11 cellular contexts compared by ENCODE assay signal in the genomic region with DNA sequence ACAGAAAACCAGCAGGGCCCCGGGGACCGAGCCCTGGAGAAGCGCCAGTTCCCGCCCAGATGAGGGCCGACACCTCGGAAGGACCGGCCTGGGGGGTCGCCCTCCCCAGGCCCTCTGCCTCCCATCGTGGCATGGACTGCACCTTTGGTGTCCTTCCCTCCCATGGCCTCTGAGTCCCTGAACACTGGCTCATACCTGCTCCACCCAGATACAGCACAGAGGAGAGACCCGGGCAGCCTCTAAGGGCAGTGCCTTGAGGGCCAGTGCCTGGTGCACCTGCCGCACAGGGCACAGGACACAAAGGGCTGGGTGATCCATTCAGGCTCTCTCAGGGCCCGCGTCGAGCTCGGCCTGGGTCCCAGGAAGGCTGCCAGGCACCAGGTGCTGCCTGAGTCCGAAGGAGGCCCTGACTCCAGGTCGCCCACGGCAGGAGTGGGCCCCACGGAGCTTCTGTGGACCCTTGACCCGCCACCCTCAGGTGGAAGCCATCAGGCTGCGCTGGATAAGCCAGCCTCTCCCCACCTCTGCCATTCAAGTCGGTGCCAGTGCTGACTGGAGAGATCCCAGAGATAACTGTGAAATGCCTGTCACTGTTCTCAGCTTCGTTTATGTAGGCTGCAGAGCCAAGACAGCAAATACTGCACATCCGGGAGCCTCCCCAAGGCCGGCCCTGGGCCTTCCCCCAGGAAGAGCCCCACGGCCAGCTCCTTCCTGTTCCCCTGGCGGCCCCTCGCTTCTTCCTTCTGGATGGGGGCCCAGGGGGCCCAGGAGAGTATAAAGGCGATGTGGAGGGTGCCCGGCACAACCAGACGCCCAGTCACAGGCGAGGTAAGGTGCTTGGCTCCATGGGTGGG. TPM values are rescaled to one million over a fixed set of nuclear protein-coding genes. Genes with fewer than 3 reads are reported as not detected.
DNase-seq lines count a peak whose midpoint lies in the region; ATAC-seq and TF ChIP-seq lines count a peak whose summit lies in the region.
"Had no signal": no experiment of that assay in that cellular context is flagged by ENCODE, and none has a peak within 500 bp of the region (broad histone marks: within the 10 kb centered on the region; RNA-seq: fewer than 3 reads in every experiment).

A gene with protein sequence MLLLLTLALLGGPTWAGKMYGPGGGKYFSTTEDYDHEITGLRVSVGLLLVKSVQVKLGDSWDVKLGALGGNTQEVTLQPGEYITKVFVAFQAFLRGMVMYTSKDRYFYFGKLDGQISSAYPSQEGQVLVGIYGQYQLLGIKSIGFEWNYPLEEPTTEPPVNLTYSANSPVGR (plus strand): TSS at position 803 of the 854 bp plus-strand sequence. CDS start 139 bp downstream, outside the sequence.

- DNase-seq in GM12864 (ENCODE audit: low read depth) (no peak), RWPE2 (ENCODE audit: low spot score) (no peak), epithelial cell of prostate (ENCODE audit: low read depth, low spot score) (peak; percentile 51), NCI-H1436 (lab: John Stamatoyannopoulos, UW) (no peak), immature natural killer cell (no peak), foreskin melanocyte (no peak)
- no peak for DNase-seq in stimulated activated effector memory CD8-positive, alpha-beta T cell treated with anti-CD3 and anti-CD28 coated beads, Interleukin-12 subunit alpha, Interleukin-12 subunit beta, amount 100 ng/mL, for 72 hours (ENCODE audit: low spot score in 2 of 2)
- DNase-seq: activated B cell treated with CpG ODN at 0.5 μM for 24 hours, RPMI8226 had no signal

- peak within 1 kb of the TSS; percentile 65 for H3K27ac Mint-ChIP-seq in stimulated activated effector memory CD8-positive, alpha-beta T cell treated with anti-CD3 and anti-CD28 coated beads, Interleukin-12 subunit alpha, Interleukin-12 subunit beta, amount 100 ng/mL, for 72 hours
- H3K27ac Mint-ChIP-seq in immature natural killer cell = peak within 1 kb of the TSS in 1 of 6 donors; percentile 69
- H3K27ac Mint-ChIP-seq: activated B cell treated with CpG ODN at 0.5 μM for 24 hours had no signal

- no peaks in the 10 kb centered on the region for H3K27me3 ChIP-seq in RWPE2 (ENCODE audit: insufficient read depth, poor library complexity, severe bottlenecking)

- ATAC-seq in RWPE2 (ENCODE audit: low read depth) = peak; percentile 78
- ATAC-seq in stimulated activated effector memory CD8-positive, alpha-beta T cell treated with anti-CD3 and anti-CD28 coated beads, Interleukin-12 subunit alpha, Interleukin-12 subunit beta, amount 100 ng/mL, for 72 hours = peak; percentile 31
- ATAC-seq: sciatic nerve had no signal

- peaks cover 2 to 5% (median 2%) of the 10 kb centered on the region in 3 donors for H3K27me3 Mint-ChIP-seq in immature natural killer cell (ENCODE audit: low read depth in 3 of 3)

- no peaks in the 10 kb centered on the region for H3K36me3 ChIP-seq in RWPE2 (ENCODE audit: low read depth)

- H3K36me3 Mint-ChIP-seq in stimulated activated effector memory CD8-positive, alpha-beta T cell treated with anti-CD3 and anti-CD28 coated beads, Interleukin-12 subunit alpha, Interleukin-12 subunit beta, amount 100 ng/mL, for 72 hours = no peaks in the 10 kb centered on the region
- H3K36me3 Mint-ChIP-seq in immature natural killer cell = no peaks in the 10 kb centered on the region

- H3K4me1 ChIP-seq in RWPE2 (ENCODE audit: insufficient read depth, poor library complexity, severe bottlenecking) = peaks cover 8% of the 10 kb centered on the region

- peak within 1 kb of the TSS; percentile 11 for H3K4me3 ChIP-seq in GM12864 (ENCODE audit: low read depth, low read length)
- no peak within 1 kb of the TSS for H3K4me3 ChIP-seq in RWPE2 (ENCODE audit: severe bottlenecking)
- H3K4me3 ChIP-seq: dorsolateral prefrontal cortex had no signal

- H3K4me3 Mint-ChIP-seq in stimulated activated effector memory CD8-positive, alpha-beta T cell treated with anti-CD3 and anti-CD28 coated beads, Interleukin-12 subunit alpha, Interleukin-12 subunit beta, amount 100 ng/mL, for 72 hours = no peak within 1 kb of the TSS
- no peak within 1 kb of the TSS for H3K4me3 Mint-ChIP-seq in immature natural killer cell
- H3K4me3 Mint-ChIP-seq: activated B cell treated with CpG ODN at 0.5 μM for 24 hours had no signal

- no peaks in the 10 kb centered on the region for H3K9me3 Mint-ChIP-seq in stimulated activated effector memory CD8-positive, alpha-beta T cell treated with anti-CD3 and anti-CD28 coated beads, Interleukin-12 subunit alpha, Interleukin-12 subunit beta, amount 100 ng/mL, for 72 hours
- H3K9me3 Mint-ChIP-seq in immature natural killer cell = no peaks in the 10 kb centered on the region
- H3K9me3 Mint-ChIP-seq: activated B cell treated with CpG ODN at 0.5 μM for 24 hours had no signal

- no peaks in the 10 kb centered on the region for H3K4me1 Mint-ChIP-seq in stimulated activated effector memory CD8-positive, alpha-beta T cell treated with anti-CD3 and anti-CD28 coated beads, Interleukin-12 subunit alpha, Interleukin-12 subunit beta, amount 100 ng/mL, for 72 hours
- no peaks in the 10 kb centered on the region for H3K4me1 Mint-ChIP-seq in immature natural killer cell
- H3K4me1 Mint-ChIP-seq: activated B cell treated with CpG ODN at 0.5 μM for 24 hours had no signal

- no peaks in the 10 kb centered on the region for H3K9me3 ChIP-seq in RWPE2 (ENCODE audit: severe bottlenecking)

- no peak for TF ChIP-seq CTCF in GM12864 (IDR thresholded peaks at IDR 0.05; ENCODE audit: low read depth, low read length, missing control alignments)
- TF ChIP-seq CTCF in RWPE2 (IDR thresholded peaks at IDR 0.05; ENCODE audit: poor library complexity, severe bottlenecking) = no peak

- H3K27ac ChIP-seq in RWPE2 (ENCODE audit: poor library complexity, severe bottlenecking) = peak within 1 kb of the TSS; percentile 39
- peak within 1 kb of the TSS; percentile 22 for H3K27ac ChIP-seq in epithelial cell of prostate
- H3K27ac ChIP-seq: dorsolateral prefrontal cortex had no signal

RNA-seq across cellular contexts. Expression of the gene that starts here (rescaled TPM):
- 1 to 10 TPM; 1.2 to 3.9 (median 1.5) TPM for polyA plus RNA-seq in immature natural killer cell
